Comparison of ENCODE assay signal across 20 cellular contexts in genomic region chr5:133945561-133945960, GRCh38.
"Had no signal": no experiment of that assay in that cellular context is flagged by ENCODE, and none has a peak within 500 bp of the region (broad histone marks: within the 10 kb centered on the region; RNA-seq: fewer than 3 reads in every experiment).

No MANE protein-coding gene starts in this region.

- H3K27ac Mint-ChIP-seq: activated naive CD8-positive, alpha-beta T cell treated with anti-CD3 and anti-CD28 coated beads for 36 hours; activated T-helper 1 cell treated with anti-CD3 and anti-CD28 coated beads, Interleukin-12 subunit alpha, Interleukin-12 subunit beta, Interleukin-2, Interleukin-4 antibody, amounts not matched to agents 30 ng/mL and 10 ng/mL and 1 ng/mL, durations not matched to agents 14 hours and 24 hours and 36 hours; naive thymus-derived CD8-positive, alpha-beta T cell had no signal

- H3K36me3 Mint-ChIP-seq: activated naive CD8-positive, alpha-beta T cell treated with anti-CD3 and anti-CD28 coated beads for 36 hours; naive thymus-derived CD8-positive, alpha-beta T cell had no signal

- FAIRE-seq: pancreas had no signal

- H3K36me3 ChIP-seq: brain microvascular endothelial cell, colonic mucosa, gastrocnemius medialis, heart left ventricle, left lung, pancreas, sigmoid colon, spleen, thyroid gland, WERI-Rb-1 had no signal

- H3K4me1 Mint-ChIP-seq: central memory CD8-positive, alpha-beta T cell had no signal

- ATAC-seq: gastrocnemius medialis; heart left ventricle; left lung; naive thymus-derived CD8-positive, alpha-beta T cell had no signal

- DNase-seq: activated CD4-positive, alpha-beta T cell treated with anti-CD3 and anti-CD28 coated beads, Interleukin-2, amount 50 U/mL, for 48 hours; activated gamma-delta T cell treated with Interleukin-2 at 50 U/mL for 16 hours; activated naive CD8-positive, alpha-beta T cell treated with anti-CD3 and anti-CD28 coated beads for 36 hours; activated T-cell treated with anti-CD3 and anti-CD28 coated beads for 4 hours; brain microvascular endothelial cell; colonic mucosa; gastrocnemius medialis; naive thymus-derived CD8-positive, alpha-beta T cell; sigmoid colon; spleen; stimulated activated CD4-positive, alpha-beta T cell treated with anti-CD3 and anti-CD28 coated beads, Interleukin-4, amount 100 ng/mL, for 4 hours; stimulated activated naive CD4-positive, alpha-beta T cell; T-helper 2 cell; thyroid gland; WERI-Rb-1 had no signal

- H3K4me3 ChIP-seq: colonic mucosa, gastrocnemius medialis, heart left ventricle, left lung, pancreas, sigmoid colon, spleen, thyroid gland had no signal

- H3K9me3 Mint-ChIP-seq: activated naive CD8-positive, alpha-beta T cell treated with anti-CD3 and anti-CD28 coated beads for 36 hours; activated T-helper 1 cell treated with anti-CD3 and anti-CD28 coated beads, Interleukin-12 subunit alpha, Interleukin-12 subunit beta, Interleukin-2, Interleukin-4 antibody, amounts not matched to agents 30 ng/mL and 10 ng/mL and 1 ng/mL, durations not matched to agents 14 hours and 24 hours and 36 hours; central memory CD8-positive, alpha-beta T cell; naive thymus-derived CD8-positive, alpha-beta T cell had no signal

- H3K4me3 Mint-ChIP-seq: activated naive CD8-positive, alpha-beta T cell treated with anti-CD3 and anti-CD28 coated beads for 36 hours; activated T-helper 1 cell treated with anti-CD3 and anti-CD28 coated beads, Interleukin-12 subunit alpha, Interleukin-12 subunit beta, Interleukin-2, Interleukin-4 antibody, amounts not matched to agents 30 ng/mL and 10 ng/mL and 1 ng/mL, durations not matched to agents 14 hours and 24 hours and 36 hours; central memory CD8-positive, alpha-beta T cell; naive thymus-derived CD8-positive, alpha-beta T cell had no signal

- H3K27me3 ChIP-seq: brain microvascular endothelial cell, colonic mucosa, gastrocnemius medialis, heart left ventricle, left lung, pancreas, sigmoid colon, spleen, thyroid gland had no signal

- H3K9me3 ChIP-seq: colonic mucosa, gastrocnemius medialis, heart left ventricle, left lung, pancreas, sigmoid colon, spleen, thyroid gland had no signal

- H3K27ac ChIP-seq: brain microvascular endothelial cell, colonic mucosa, gastrocnemius medialis, heart left ventricle, left lung, sigmoid colon, spleen, thyroid gland, WERI-Rb-1 had no signal

- H3K4me1 ChIP-seq: colonic mucosa had no signal
